8 cellular contexts compared by ENCODE assay signal in genomic region chr21:44875341-44875740, GRCh38. TPM values are rescaled to one million over a fixed set of nuclear protein-coding genes. Genes with fewer than 3 reads are reported as not detected.
DNase-seq lines count a peak whose midpoint lies in the region; ATAC-seq, FAIRE-seq and TF ChIP-seq lines count a peak whose summit lies in the region.

No MANE protein-coding gene starts in this region.

- H3K9me3 ChIP-seq in CD4-positive, alpha-beta T cell (ENCODE audit: control insufficient read depth, low read length), result no peaks in the 10 kb centered on the region
- no peaks in the 10 kb centered on the region for H3K9me3 ChIP-seq in kidney (ENCODE audit: control insufficient read depth in 1 of 2, low read length in 2 of 2)
- no peaks in the 10 kb centered on the region for H3K9me3 ChIP-seq in thymus (ENCODE audit: control insufficient read depth)

- peaks cover 45% of the 10 kb centered on the region for H3K4me1 Mint-ChIP-seq in CD4-positive, alpha-beta T cell (ENCODE audit: low read depth)

- H3K36me3 ChIP-seq in kidney (ENCODE audit: control insufficient read depth in 1 of 2, insufficient read depth in 2 of 2, low read length in 2 of 2) (no peaks in the 10 kb centered on the region), thymus (ENCODE audit: control insufficient read depth, insufficient read depth) (no peaks in the 10 kb centered on the region)

- peak overlapping the region; percentile 97 for H3K4me3 Mint-ChIP-seq in CD4-positive, alpha-beta T cell

- DNase-seq in CD4-positive, alpha-beta T cell, result no peak
- DNase-seq in LNCaP clone FGC (ENCODE audit: low read depth) (no peak), astrocyte of the hippocampus (ENCODE audit: low read depth, low spot score) (peak; percentile 35), kidney (no peak), GM20000 (ENCODE audit: low spot score) (no peak), NCI-H2107 treated with DMSO at 0.1 percent for 48 hours (lab: John Stamatoyannopoulos, UW; ENCODE audit: unreplicated experiment) (no peak)

- H3K27me3 ChIP-seq in CD4-positive, alpha-beta T cell (ENCODE audit: control insufficient read depth, insufficient read depth, low read length), result no peaks in the 10 kb centered on the region
- H3K27me3 ChIP-seq in thymus (ENCODE audit: control insufficient read depth, insufficient read depth), result no peaks in the 10 kb centered on the region

- no peaks in the 10 kb centered on the region for H3K27me3 Mint-ChIP-seq in CD4-positive, alpha-beta T cell

- H3K4me3 ChIP-seq in LNCaP clone FGC (ENCODE audit: low read depth, low read length) (no peak overlapping the region), kidney (ENCODE audit: low read length in 2 of 2) (peak overlapping the region; percentile 47 to 70), thymus (ENCODE audit: low read length) (peak overlapping the region; percentile 96)

- intact Hi-C loops in CD4-positive, alpha-beta T cell (cut with DNase I, micrococcal nuclease), result loop anchor here (1.0 to 10.0 kb wide), 7 partner anchors 51 to 541 kb away; partner anchors contain the start of genes UBE2G2 (in 2 of the 2), ADARB1 (in 1 of the 2), CFAP410 (in 1 of the 2) and POFUT2 (in 1 of the 2)
- intact Hi-C loops in kidney (cut with DNase I), result no loop called here

- CTCF ChIA-PET in CD4-positive, alpha-beta T cell (lab: Charles Lee), result interaction anchor here (0.5 to 5.7 kb wide), 11 partner anchors 9 to 365 kb away, joined by 3 to 46 read pairs (median 3); partner anchors contain the start of genes SUMO3 and UBE2G2

- POLR2A ChIA-PET in CD4-positive, alpha-beta T cell (lab: Charles Lee), result interaction anchor here (0.9 to 4.1 kb wide), 15 partner anchors 8 to 90 kb away, joined by 3 to 55 read pairs (median 9); partner anchors contain the start of genes SLX9, SUMO3 and UBE2G2

- no peak for ATAC-seq in CD4-positive, alpha-beta T cell (ENCODE audit: poor library complexity)
- ATAC-seq in GM21529 (IDR thresholded peaks at IDR 0.05; ENCODE audit: unreplicated experiment), result no peak

- peak overlapping the region; percentile 81 for H3K27ac ChIP-seq in CD4-positive, alpha-beta T cell (ENCODE audit: low read depth, low read length)
- H3K27ac ChIP-seq in kidney (ENCODE audit: low read depth in 2 of 2, low read length in 2 of 2) (peak overlapping the region; percentile 94 to 95), thymus (ENCODE audit: low read depth) (peak overlapping the region; percentile 97)

- H3K9me3 Mint-ChIP-seq in CD4-positive, alpha-beta T cell, result no peaks in the 10 kb centered on the region

- H3K4me1 ChIP-seq in kidney (ENCODE audit: control insufficient read depth in 1 of 2, insufficient read depth in 1 of 2, low read depth in 1 of 2, low read length in 2 of 2), result peaks cover 25 to 28% of the 10 kb centered on the region in 2 donors
- peaks cover 30% of the 10 kb centered on the region for H3K4me1 ChIP-seq in thymus (ENCODE audit: control insufficient read depth, insufficient read depth, low read length)

- H3K9ac ChIP-seq in kidney (ENCODE audit: low read length in 2 of 2), result peak overlapping the region in 1 of 2 donors; percentile 83

- peaks cover 24% of the 10 kb centered on the region for H3K36me3 Mint-ChIP-seq in CD4-positive, alpha-beta T cell (ENCODE audit: low read depth)

- peak; percentile 51 for TF ChIP-seq CTCF in CD4-positive, alpha-beta T cell (IDR thresholded peaks at IDR 0.05)
- TF ChIP-seq CTCF in LNCaP clone FGC (IDR thresholded peaks at IDR 0.05; ENCODE audit: control insufficient read depth, extremely low read depth, insufficient read depth), result peak; percentile 36
- TF ChIP-seq CTCF in kidney (IDR thresholded peaks at IDR 0.05; ENCODE audit: borderline replicate concordance, extremely low read depth, insufficient read depth), result peak; percentile 14
- TF ChIP-seq CTCF in GM20000 (IDR thresholded peaks at IDR 0.05; ENCODE audit: extremely low read depth, missing control alignments), result no peak

- FAIRE-seq in kidney (lab: Jason Lieb, UNC), result no peak

- 9% methylated on average over 8 of the region's 8 CpGs for WGBS in thymus

- peak overlapping the region; percentile 92 for H3K27ac Mint-ChIP-seq in CD4-positive, alpha-beta T cell

RNA-seq across cellular contexts. Expression of gene PTTG1IP, which starts 1.9 kb away (rescaled TPM):
- total RNA-seq in CD4-positive, alpha-beta T cell, result 10 to 100 TPM; 99.0 to 99.5 TPM
- 378 TPM for total RNA-seq in kidney
- polyA plus RNA-seq in kidney (ENCODE audit: insufficient read depth, low read depth, low replicate concordance), result 187 TPM
- 138 TPM for polyA plus RNA-seq in thymus

RNA-seq across cellular contexts. Expression of gene ITGB2, which starts 45.4 kb away (rescaled TPM):
- 100 to 1,000 TPM; 283 to 284 TPM for total RNA-seq in CD4-positive, alpha-beta T cell
- total RNA-seq in kidney, result 111 TPM
- polyA plus RNA-seq in kidney (ENCODE audit: insufficient read depth, low read depth, low replicate concordance) (9.5 TPM), thymus (104 TPM)

RNA-seq across cellular contexts. Expression of gene SUMO3, which starts 57.5 kb away (rescaled TPM):
- total RNA-seq in CD4-positive, alpha-beta T cell, result 10 to 100 TPM; 82.8 to 91.2 TPM
- total RNA-seq in kidney, result 88.6 TPM
- polyA plus RNA-seq in kidney (ENCODE audit: insufficient read depth, low read depth, low replicate concordance), result 89.9 TPM
- 49.6 TPM for polyA plus RNA-seq in thymus
